ENCODE assay signal across 22 cellular contexts in the genomic region with DNA sequence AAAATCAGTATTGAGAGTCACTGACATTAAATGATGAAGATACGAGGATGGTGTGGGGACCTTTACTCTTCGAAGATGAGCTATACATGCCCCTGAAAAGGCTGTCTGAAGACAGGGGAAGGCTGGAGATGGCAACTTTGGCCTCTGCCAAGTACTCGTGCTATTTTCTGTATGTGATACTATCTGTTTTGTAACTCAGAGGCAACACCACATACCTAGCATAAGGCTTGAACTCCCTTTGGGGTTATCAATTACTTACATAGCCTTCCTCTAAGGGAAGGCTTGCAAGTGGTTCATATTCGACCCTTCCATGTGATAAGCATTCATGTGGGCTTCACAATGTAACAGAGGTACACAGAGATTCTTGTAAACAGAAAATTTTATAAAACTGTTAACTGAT.
"Had no signal": no experiment of that assay in that cellular context is flagged by ENCODE, and none has a peak within 500 bp of the region (broad histone marks: within the 10 kb centered on the region; RNA-seq: fewer than 3 reads in every experiment).

No MANE protein-coding gene starts in this region.

- ATAC-seq: effector memory CD8-positive, alpha-beta T cell; foreskin keratinocyte; left lobe of liver; naive thymus-derived CD4-positive, alpha-beta T cell; right cardiac atrium; stimulated activated memory B cell treated with anti-CD40 and anti-IgM and Interleukin-4, amounts not matched to agents 10 μg/mL and 1 μg/mL and 100 μg/mL, for 72 hours; stimulated activated naive CD8-positive, alpha-beta T cell treated with anti-CD3 and anti-CD28 coated beads, Interleukin-15, Interleukin-2, amounts not matched to agents 100 U/mL and 50 U/mL, for 24 hours had no signal

- H3K9me3 ChIP-seq: prostate gland, thoracic aorta, tibial nerve, upper lobe of left lung had no signal

- H3K27ac ChIP-seq: foreskin keratinocyte, prostate gland, skin epidermis, spleen, thoracic aorta, tibial nerve, upper lobe of left lung had no signal

- H3K36me3 ChIP-seq: prostate gland had no signal

- H3K27me3 ChIP-seq: foreskin keratinocyte, spleen, tibial nerve, upper lobe of left lung had no signal

- H3K4me1 ChIP-seq: spleen, upper lobe of left lung had no signal

- H3K4me3 ChIP-seq: prostate gland, skin epidermis, spleen, thoracic aorta, tibial nerve, upper lobe of left lung had no signal

- DNase-seq: cortex of kidney; effector memory CD8-positive, alpha-beta T cell; erythroblast; foreskin keratinocyte; hypothalamus; kidney; mesendoderm; midbrain; naive thymus-derived CD4-positive, alpha-beta T cell; nephron progenitor cell; nucleus accumbens; right cardiac atrium; spleen; stimulated activated CD4-positive, alpha-beta T cell treated with anti-CD3 and anti-CD28 coated beads, Interleukin-4, amount 100 ng/mL, for 4 hours; stimulated activated naive CD8-positive, alpha-beta T cell treated with anti-CD3 and anti-CD28 coated beads, Interleukin-15, Interleukin-2, amounts not matched to agents 100 U/mL and 50 U/mL, for 24 hours; upper lobe of left lung had no signal
